ENCODE assay signal across 1 cellular context in genomic region chr1:184036517-184036949, GRCh38.
TF ChIP-seq lines count a peak whose summit lies in the region.

No MANE protein-coding gene starts in this region.

TF ChIP-seq in HepG2, 621 proteins besides CTCF, POLR2A, EP300 and RAD21 (continued from another document and continues in another):
- TF ChIP-seq MYPOP (CRISPR knock-in tag; IDR thresholded peaks at IDR 0.05) (0 out of 2 replicates have a peak, but pooled peaks have one; percentile 36), ZFX (CRISPR knock-in tag; IDR thresholded peaks at IDR 0.05; ENCODE audit: low read depth) (0 out of 2 replicates have a peak, but pooled peaks have one; percentile 1), HNRNPH1 (optimal IDR thresholded peaks at IDR 0.05; ENCODE audit: low read depth, low read length) (no peak), ZNF891 (CRISPR knock-in tag; IDR thresholded peaks at IDR 0.05) (peak; percentile 21; the same call in 1 of the 2 replicates), GLI4 (CRISPR knock-in tag; IDR thresholded peaks at IDR 0.05; ENCODE audit: borderline replicate concordance) (no peak), PRPF4 (IDR thresholded peaks at IDR 0.05; ENCODE audit: low read depth, low read length, poor library complexity, severe bottlenecking) (no peak), GATA4 (IDR thresholded peaks at IDR 0.05; ENCODE audit: borderline replicate concordance, low read depth) (no peak), RBFOX2 (IDR thresholded peaks at IDR 0.05; ENCODE audit: low read depth, low read length) (peak; percentile 5; the same call in 1 of the 2 replicates), SNAI1 (CRISPR knock-in tag; IDR thresholded peaks at IDR 0.05; ENCODE audit: borderline replicate concordance) (no peak), ZBTB44 (CRISPR knock-in tag; IDR thresholded peaks at IDR 0.05) (no peak), ZNF800 (CRISPR knock-in tag; IDR thresholded peaks at IDR 0.05) (peak; percentile 90), ZNF225 (CRISPR knock-in tag; IDR thresholded peaks at IDR 0.05) (no peak), FOXP4 (CRISPR knock-in tag; IDR thresholded peaks at IDR 0.05) (no peak), ZSCAN9 (CRISPR knock-in tag; IDR thresholded peaks at IDR 0.05; ENCODE audit: borderline replicate concordance) (peak; percentile 12; the same call in 1 of the 2 replicates), TCF7 (IDR thresholded peaks at IDR 0.05; ENCODE audit: low read depth) (no peak), FOXK2 (IDR thresholded peaks at IDR 0.05) (no peak), HINFP (CRISPR knock-in tag; IDR thresholded peaks at IDR 0.05; ENCODE audit: low read depth) (0 out of 2 replicates have a peak, but pooled peaks have one; percentile 53), TP53 (CRISPR knock-in tag; conservative IDR thresholded peaks at IDR 0.05) (0 out of 2 replicates have a peak, but pooled peaks have one; percentile 32), ZNF646 (CRISPR knock-in tag; IDR thresholded peaks at IDR 0.05) (peak; percentile 53; the same call in 1 of the 2 replicates), ZFY (CRISPR knock-in tag; IDR thresholded peaks at IDR 0.05) (no peak), ZNF749 (CRISPR knock-in tag; IDR thresholded peaks at IDR 0.05; ENCODE audit: borderline replicate concordance) (no peak), THAP11 (CRISPR knock-in tag; IDR thresholded peaks at IDR 0.05) (0 out of 2 replicates have a peak, but pooled peaks have one; percentile 4), SYNCRIP (IDR thresholded peaks at IDR 0.05; ENCODE audit: insufficient read depth, low read depth, low read length) (no peak), STAG1 (CRISPR knock-in tag; IDR thresholded peaks at IDR 0.05) (no peak), NR3C1 (CRISPR knock-in tag; IDR thresholded peaks at IDR 0.05) (no peak), SOX5 (CRISPR knock-in tag; IDR thresholded peaks at IDR 0.05; ENCODE audit: borderline replicate concordance) (no peak), HOXD1 (CRISPR knock-in tag; IDR thresholded peaks at IDR 0.05) (no peak), ZNF607 (CRISPR knock-in tag; IDR thresholded peaks at IDR 0.05; ENCODE audit: borderline replicate concordance) (no peak), SMAD1 (CRISPR knock-in tag; IDR thresholded peaks at IDR 0.05; ENCODE audit: borderline replicate concordance, low read depth) (no peak; the same call in 1 of the 2 replicates), ZNF234 (CRISPR knock-in tag; conservative IDR thresholded peaks at IDR 0.05) (no peak)
- TF ChIP-seq, protein P1, sequence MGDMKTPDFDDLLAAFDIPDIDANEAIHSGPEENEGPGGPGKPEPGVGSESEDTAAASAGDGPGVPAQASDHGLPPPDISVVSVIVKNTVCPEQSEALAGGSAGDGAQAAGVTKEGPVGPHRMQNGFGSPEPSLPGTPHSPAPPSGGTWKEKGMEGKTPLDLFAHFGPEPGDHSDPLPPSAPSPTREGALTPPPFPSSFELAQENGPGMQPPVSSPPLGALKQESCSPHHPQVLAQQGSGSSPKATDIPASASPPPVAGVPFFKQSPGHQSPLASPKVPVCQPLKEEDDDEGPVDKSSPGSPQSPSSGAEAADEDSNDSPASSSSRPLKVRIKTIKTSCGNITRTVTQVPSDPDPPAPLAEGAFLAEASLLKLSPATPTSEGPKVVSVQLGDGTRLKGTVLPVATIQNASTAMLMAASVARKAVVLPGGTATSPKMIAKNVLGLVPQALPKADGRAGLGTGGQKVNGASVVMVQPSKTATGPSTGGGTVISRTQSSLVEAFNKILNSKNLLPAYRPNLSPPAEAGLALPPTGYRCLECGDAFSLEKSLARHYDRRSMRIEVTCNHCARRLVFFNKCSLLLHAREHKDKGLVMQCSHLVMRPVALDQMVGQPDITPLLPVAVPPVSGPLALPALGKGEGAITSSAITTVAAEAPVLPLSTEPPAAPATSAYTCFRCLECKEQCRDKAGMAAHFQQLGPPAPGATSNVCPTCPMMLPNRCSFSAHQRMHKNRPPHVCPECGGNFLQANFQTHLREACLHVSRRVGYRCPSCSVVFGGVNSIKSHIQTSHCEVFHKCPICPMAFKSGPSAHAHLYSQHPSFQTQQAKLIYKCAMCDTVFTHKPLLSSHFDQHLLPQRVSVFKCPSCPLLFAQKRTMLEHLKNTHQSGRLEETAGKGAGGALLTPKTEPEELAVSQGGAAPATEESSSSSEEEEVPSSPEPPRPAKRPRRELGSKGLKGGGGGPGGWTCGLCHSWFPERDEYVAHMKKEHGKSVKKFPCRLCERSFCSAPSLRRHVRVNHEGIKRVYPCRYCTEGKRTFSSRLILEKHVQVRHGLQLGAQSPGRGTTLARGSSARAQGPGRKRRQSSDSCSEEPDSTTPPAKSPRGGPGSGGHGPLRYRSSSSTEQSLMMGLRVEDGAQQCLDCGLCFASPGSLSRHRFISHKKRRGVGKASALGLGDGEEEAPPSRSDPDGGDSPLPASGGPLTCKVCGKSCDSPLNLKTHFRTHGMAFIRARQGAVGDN (CRISPR knock-in tag; IDR thresholded peaks at IDR 0.05): peak; percentile 54
- TF ChIP-seq, protein P2, sequence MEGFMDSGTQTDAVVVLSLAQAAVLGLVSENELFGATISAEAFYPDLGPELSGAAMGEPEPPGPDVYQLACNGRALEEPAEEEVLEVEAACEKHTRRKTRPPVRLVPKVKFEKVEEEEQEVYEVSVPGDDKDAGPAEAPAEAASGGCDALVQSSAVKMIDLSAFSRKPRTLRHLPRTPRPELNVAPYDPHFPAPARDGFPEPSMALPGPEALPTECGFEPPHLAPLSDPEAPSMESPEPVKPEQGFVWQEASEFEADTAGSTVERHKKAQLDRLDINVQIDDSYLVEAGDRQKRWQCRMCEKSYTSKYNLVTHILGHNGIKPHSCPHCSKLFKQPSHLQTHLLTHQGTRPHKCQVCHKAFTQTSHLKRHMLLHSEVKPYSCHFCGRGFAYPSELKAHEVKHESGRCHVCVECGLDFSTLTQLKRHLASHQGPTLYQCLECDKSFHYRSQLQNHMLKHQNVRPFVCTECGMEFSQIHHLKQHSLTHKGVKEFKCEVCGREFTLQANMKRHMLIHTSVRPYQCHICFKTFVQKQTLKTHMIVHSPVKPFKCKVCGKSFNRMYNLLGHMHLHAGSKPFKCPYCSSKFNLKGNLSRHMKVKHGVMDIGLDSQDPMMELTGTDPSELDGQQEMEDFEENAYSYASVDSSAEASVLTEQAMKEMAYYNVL (CRISPR knock-in tag; IDR thresholded peaks at IDR 0.05; ENCODE audit: borderline replicate concordance): no peak; the same call in 1 of the 2 replicates
- TF ChIP-seq, protein P3, sequence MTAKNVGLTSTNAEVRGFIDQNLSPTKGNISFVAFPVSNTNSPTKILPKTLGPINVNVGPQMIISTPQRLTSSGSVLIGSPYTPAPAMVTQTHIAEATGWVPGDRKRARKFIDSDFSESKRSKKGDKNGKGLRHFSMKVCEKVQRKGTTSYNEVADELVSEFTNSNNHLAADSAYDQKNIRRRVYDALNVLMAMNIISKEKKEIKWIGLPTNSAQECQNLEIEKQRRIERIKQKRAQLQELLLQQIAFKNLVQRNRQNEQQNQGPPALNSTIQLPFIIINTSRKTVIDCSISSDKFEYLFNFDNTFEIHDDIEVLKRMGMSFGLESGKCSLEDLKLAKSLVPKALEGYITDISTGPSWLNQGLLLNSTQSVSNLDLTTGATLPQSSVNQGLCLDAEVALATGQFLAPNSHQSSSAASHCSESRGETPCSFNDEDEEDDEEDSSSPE (CRISPR knock-in tag; IDR thresholded peaks at IDR 0.05): no peak
